25 cellular contexts compared by ENCODE assay signal in genomic region chr17:75817571-75817970, GRCh38.
"Had no signal": no experiment of that assay in that cellular context is flagged by ENCODE, and none has a peak within 500 bp of the region (broad histone marks: within the 10 kb centered on the region; RNA-seq: fewer than 3 reads in every experiment).

No MANE protein-coding gene starts in this region.

- H3K36me3 ChIP-seq: uterus had no signal

- ATAC-seq: foreskin keratinocyte; gastroesophageal sphincter; heart left ventricle; left colon; lower lobe of right lung; naive thymus-derived CD8-positive, alpha-beta T cell; psoas muscle; right cardiac atrium; stimulated activated naive CD8-positive, alpha-beta T cell treated with anti-CD3 and anti-CD28 coated beads, Interleukin-15, amount 100 ng/mL, for 72 hours; upper lobe of right lung had no signal

- H3K27me3 ChIP-seq: colonic mucosa, esophagus muscularis mucosa, foreskin keratinocyte, gastroesophageal sphincter, heart left ventricle, spleen, suprapubic skin, transverse colon, upper lobe of right lung, uterus had no signal

- H3K27ac ChIP-seq: colonic mucosa, esophagus muscularis mucosa, foreskin keratinocyte, gastroesophageal sphincter, heart left ventricle, left ventricle myocardium inferior, lower lobe of right lung, psoas muscle, spleen, suprapubic skin, transverse colon, upper lobe of right lung, uterus had no signal

- DNase-seq: colonic mucosa; effector memory CD4-positive, alpha-beta T cell; foreskin keratinocyte; hippocampal formation; left colon; left ventricle myocardium inferior; lower lobe of right lung; nephron progenitor cell; nucleus accumbens; spleen; stimulated activated CD4-positive, alpha-beta T cell treated with anti-CD3 and anti-CD28 coated beads, Interleukin-4, amount 100 ng/mL, for 4 hours; stimulated activated naive CD4-positive, alpha-beta T cell; stimulated activated naive CD8-positive, alpha-beta T cell treated with anti-CD3 and anti-CD28 coated beads, Interleukin-15, amount 100 ng/mL, for 72 hours; transverse colon; upper lobe of right lung; uterus had no signal

- H3K4me1 ChIP-seq: colonic mucosa, lower lobe of right lung, psoas muscle, transverse colon, upper lobe of right lung had no signal

- H3K27me3 Mint-ChIP-seq: dendritic cell treated with granulocyte-macrophage colony-stimulating factor and Interleukin-4, amounts not matched to agents 40 ng/mL and 50 ng/mL, for 4 days; naive thymus-derived CD8-positive, alpha-beta T cell; stimulated activated naive CD8-positive, alpha-beta T cell treated with anti-CD3 and anti-CD28 coated beads, Interleukin-15, amount 100 ng/mL, for 72 hours had no signal

- H3K4me3 ChIP-seq: colonic mucosa, esophagus muscularis mucosa, gastroesophageal sphincter, heart left ventricle, left ventricle myocardium inferior, lower lobe of right lung, psoas muscle, skin epidermis, spleen, suprapubic skin, transverse colon, upper lobe of right lung, uterus had no signal

- H3K9me3 ChIP-seq: colonic mucosa, esophagus muscularis mucosa, gastroesophageal sphincter, heart left ventricle, left ventricle myocardium inferior, lower lobe of right lung, psoas muscle, spleen, suprapubic skin, transverse colon, upper lobe of right lung, uterus had no signal

- H3K4me1 Mint-ChIP-seq: nephron progenitor cell had no signal

- H3K9me3 Mint-ChIP-seq: dendritic cell treated with granulocyte-macrophage colony-stimulating factor and Interleukin-4, amounts not matched to agents 40 ng/mL and 50 ng/mL, for 4 days; naive thymus-derived CD8-positive, alpha-beta T cell; nephron progenitor cell; stimulated activated naive CD8-positive, alpha-beta T cell treated with anti-CD3 and anti-CD28 coated beads, Interleukin-15, amount 100 ng/mL, for 72 hours had no signal

- H3K4me3 Mint-ChIP-seq: dendritic cell treated with granulocyte-macrophage colony-stimulating factor and Interleukin-4, amounts not matched to agents 40 ng/mL and 50 ng/mL, for 4 days; naive thymus-derived CD8-positive, alpha-beta T cell; nephron progenitor cell; stimulated activated naive CD8-positive, alpha-beta T cell treated with anti-CD3 and anti-CD28 coated beads, Interleukin-15, amount 100 ng/mL, for 72 hours had no signal

- H3K27ac Mint-ChIP-seq: dendritic cell treated with granulocyte-macrophage colony-stimulating factor and Interleukin-4, amounts not matched to agents 40 ng/mL and 50 ng/mL, for 4 days; nephron progenitor cell had no signal
